Comparison of ENCODE assay signal across 8 cellular contexts in genomic region chr17:4412933-4413831, GRCh38. TPM values are rescaled to one million over a fixed set of nuclear protein-coding genes. Genes with fewer than 3 reads are reported as not detected.
DNase-seq lines count a peak whose midpoint lies in the region; ATAC-seq and TF ChIP-seq lines count a peak whose summit lies in the region.

No MANE protein-coding gene starts in this region.

- H3K4me1 Mint-ChIP-seq in CD4-positive, CD25-positive, alpha-beta regulatory T cell, result peaks cover 0 to 5% (median 2%) of the 10 kb centered on the region in 4 donors
- peaks cover 4% of the 10 kb centered on the region; the same call in 2 of the 3 replicates for H3K4me1 Mint-ChIP-seq in GM23338

- peaks cover 5% of the 10 kb centered on the region for H3K27me3 Mint-ChIP-seq in CD4-positive, CD25-positive, alpha-beta regulatory T cell
- H3K27me3 Mint-ChIP-seq in GM23338 (ENCODE audit: insufficient read depth, low read depth, poor library complexity), result peaks cover 8% of the 10 kb centered on the region

- H3K79me2 ChIP-seq in GM23338 (replicated peaks; ENCODE audit: insufficient read depth), result no peaks in the 10 kb centered on the region

- no peaks in the 10 kb centered on the region for H3K9me2 ChIP-seq in GM23338 (ENCODE audit: insufficient read depth)

- peak overlapping the region in 3 of 4 donors; percentile 43 to 57 (median 56) for H3K4me3 Mint-ChIP-seq in CD4-positive, CD25-positive, alpha-beta regulatory T cell
- 0 out of 3 replicates have a peak overlapping the region, but pooled peaks have one; percentile 33 for H3K4me3 Mint-ChIP-seq in GM23338

- no peak for TF ChIP-seq POLR2A in uterus (IDR thresholded peaks at IDR 0.05)

- H3K4me2 ChIP-seq in GM23338, result peak overlapping the region; percentile 65

- WGBS in heart right ventricle, 2 donors, result 33 to 37% methylated on average over 27 of the region's 27 CpGs

- peaks cover 6% of the 10 kb centered on the region for H3K4me1 ChIP-seq in CD4-positive, CD25-positive, alpha-beta regulatory T cell (ENCODE audit: control insufficient read depth, insufficient read depth, low read length, poor library complexity, severe bottlenecking)
- H3K4me1 ChIP-seq in GM23338 (ENCODE audit: insufficient read depth), result peaks cover 6% of the 10 kb centered on the region; the same call in 1 of the 2 replicates
- H3K4me1 ChIP-seq in heart right ventricle, result peaks cover 0 to 7% (median 0%) of the 10 kb centered on the region in 9 donors
- no peaks in the 10 kb centered on the region for H3K4me1 ChIP-seq in uterus

- no peaks in the 10 kb centered on the region for H3K9me3 ChIP-seq in CD4-positive, CD25-positive, alpha-beta regulatory T cell (ENCODE audit: control insufficient read depth in 2 of 2, low read length in 2 of 2)
- no peaks in the 10 kb centered on the region for H3K9me3 ChIP-seq in heart right ventricle
- H3K9me3 ChIP-seq in uterus, result no peaks in the 10 kb centered on the region

- peak; percentile 91 for ATAC-seq in CD4-positive, CD25-positive, alpha-beta regulatory T cell (ENCODE audit: low read depth in 2 of 2)
- peak; percentile 99 for ATAC-seq in GM23338
- peak; percentile 95 to 99 (median 97) for ATAC-seq in heart right ventricle

- H3K36me3 Mint-ChIP-seq in CD4-positive, CD25-positive, alpha-beta regulatory T cell, result no peaks in the 10 kb centered on the region
- no peaks in the 10 kb centered on the region for H3K36me3 Mint-ChIP-seq in GM23338 (ENCODE audit: low read depth)

- H3K27ac ChIP-seq in CD4-positive, CD25-positive, alpha-beta regulatory T cell (ENCODE audit: insufficient read depth, low read length, poor library complexity, severe bottlenecking), result no peak overlapping the region
- H3K27ac ChIP-seq in GM23338 (ENCODE audit: low read depth) (no peak overlapping the region), heart right ventricle (no peak overlapping the region), uterus (peak overlapping the region; percentile 12 to 54)

- H3K36me3 ChIP-seq in CD4-positive, CD25-positive, alpha-beta regulatory T cell (ENCODE audit: control insufficient read depth, insufficient read depth, low read length), result no peaks in the 10 kb centered on the region
- H3K36me3 ChIP-seq in GM23338 (ENCODE audit: insufficient read depth) (no peaks in the 10 kb centered on the region), heart right ventricle (no peaks in the 10 kb centered on the region), uterus (no peaks in the 10 kb centered on the region)

- H4K20me1 ChIP-seq in GM23338 (replicated peaks; ENCODE audit: insufficient read depth), result no peaks in the 10 kb centered on the region

- no peaks in the 10 kb centered on the region for H3K27me3 ChIP-seq in CD4-positive, CD25-positive, alpha-beta regulatory T cell (ENCODE audit: control insufficient read depth, insufficient read depth, low read length)
- H3K27me3 ChIP-seq in GM23338 (ENCODE audit: insufficient read depth), result no peaks in the 10 kb centered on the region
- no peaks in the 10 kb centered on the region for H3K27me3 ChIP-seq in heart right ventricle
- H3K27me3 ChIP-seq in uterus, result no peaks in the 10 kb centered on the region

- H3K4me3 ChIP-seq in CD4-positive, CD25-positive, alpha-beta regulatory T cell (ENCODE audit: low read depth, low read length), result no peak overlapping the region
- peak overlapping the region; percentile 23; the same call in 1 of the 2 replicates for H3K4me3 ChIP-seq in GM23338
- H3K4me3 ChIP-seq in heart right ventricle, result peak overlapping the region in 1 of 10 donors; percentile 9
- no peak overlapping the region for H3K4me3 ChIP-seq in uterus

- intact Hi-C loops in heart right ventricle (cut with DNase I), result loop anchor here (1.0 to 10.0 kb wide), 6 partner anchors 196 to 338 kb away; no protein-coding TSS in a partner anchor
- intact Hi-C loops in uterus (cut with DNase I; ENCODE audit: low total_unique reads), result loop anchor here (5.0 kb wide), 1 partner anchor 201 kb away; no protein-coding TSS in a partner anchor

- no peaks in the 10 kb centered on the region for H3K9me3 Mint-ChIP-seq in CD4-positive, CD25-positive, alpha-beta regulatory T cell
- no peaks in the 10 kb centered on the region for H3K9me3 Mint-ChIP-seq in GM23338

- DNase-seq in CD4-positive, CD25-positive, alpha-beta regulatory T cell, result peak; percentile 78 to 88 (median 82)
- DNase-seq in GM23338 (ENCODE audit: low spot score) (peak; percentile 98), NCI-H1694 (lab: John Stamatoyannopoulos, UW) (peak; percentile 87), T-helper 1 cell (peak; percentile 73 to 90 (median 82)), heart right ventricle (peak; percentile 93 to 95), putamen (ENCODE audit: low spot score) (peak; percentile 79), uterus (peak; percentile 93 to 94)
- peak; percentile 80 for DNase-seq in activated naive CD8-positive, alpha-beta T cell treated with anti-CD3 and anti-CD28 coated beads, Interleukin-2, amount 50 U/mL, for 16 hours (ENCODE audit: low read depth, low spot score)

- peak overlapping the region in 1 of 3 donors; percentile 25 for H3K27ac Mint-ChIP-seq in CD4-positive, CD25-positive, alpha-beta regulatory T cell
- H3K27ac Mint-ChIP-seq in GM23338, result no peak overlapping the region

- peak; percentile 94 to 100 for TF ChIP-seq CTCF in GM23338 (conservative IDR thresholded peaks at IDR 0.05; ENCODE audit: low read depth in 2 of 2)
- TF ChIP-seq CTCF in heart right ventricle (IDR thresholded peaks at IDR 0.05), result peak; percentile 84 to 92 (median 89)
- TF ChIP-seq CTCF in uterus (IDR thresholded peaks at IDR 0.05), result peak; percentile 88 to 96 (median 93)

- peak overlapping the region; percentile 99 for H2AFZ ChIP-seq in GM23338

- no peaks in the 10 kb centered on the region; the same call in 1 of the 2 replicates for H3F3A ChIP-seq in GM23338 (replicated peaks; ENCODE audit: low read depth)

TF ChIP-seq in GM23338, 12 proteins besides CTCF, POLR2A, EP300 and RAD21 (continues in another document):
- TF ChIP-seq EZH2 (IDR thresholded peaks at IDR 0.05; ENCODE audit: low read depth, unreplicated experiment), result no peak

RNA-seq across cellular contexts. Expression of gene SPNS3, which starts 20.6 kb away (rescaled TPM):
- 2.5 TPM for total RNA-seq in CD4-positive, CD25-positive, alpha-beta regulatory T cell
- polyA plus RNA-seq in CD4-positive, CD25-positive, alpha-beta regulatory T cell, result 1 to 10 TPM; 4.5 to 8.8 (median 7.7) TPM
- total RNA-seq in GM23338 (2014; rRNA removed; shearing (Covaris generic)), result not detected in 2 replicates
- polyA plus RNA-seq in GM23338 (2016; fragmentation: Nextera tagmentation; extraction: Ambion mirVana) (not detected in 2 replicates), heart right ventricle (under 1 TPM; 0.13 to 0.59 TPM)
- total RNA-seq in heart right ventricle (1 to 10 TPM in 5 of 10 donors, under 1 TPM in 4, not detected in 1; 0.22 to 4.2 (median 1.3) TPM), uterus (under 1 TPM in 1 of 4 donors, not detected in 3; 0.69 TPM)

RNA-seq across cellular contexts. Expression of gene UBE2G1, which starts 46.7 kb away (rescaled TPM):
- total RNA-seq in CD4-positive, CD25-positive, alpha-beta regulatory T cell, result 67.9 TPM
- 10 to 100 TPM; 55.0 to 66.7 (median 58.7) TPM for polyA plus RNA-seq in CD4-positive, CD25-positive, alpha-beta regulatory T cell
- 145 and 161 TPM in 2 replicates for total RNA-seq in GM23338 (2014; rRNA removed; shearing (Covaris generic))
- 64.2 and 71.9 TPM in 2 replicates for polyA plus RNA-seq in GM23338 (2016; fragmentation: Nextera tagmentation; extraction: Ambion mirVana)
- 100 to 1,000 TPM in 6 of 10 donors, 10 to 100 TPM in 4; 82.1 to 119 (median 104) TPM for total RNA-seq in heart right ventricle
- polyA plus RNA-seq in heart right ventricle, result 10 to 100 TPM; 14.9 to 41.1 TPM
- total RNA-seq in uterus, result 10 to 100 TPM; 16.5 to 51.8 (median 33.9) TPM

Comparison
In these comparisons a context has a peak if more than half of its experiments do, and no peak if none do; other contexts are left out.
1. H3K27ac ChIP-seq: peak in uterus (2 of 2); none in CD4-positive, CD25-positive, alpha-beta regulatory T cell (single experiment), GM23338 (single experiment) and heart right ventricle (0 of 10).
2. Peak in every context shown above with its lines, with median percentiles within 50 percentile points of each other: ATAC-seq, DNase-seq and CTCF ChIP-seq.